Comparison of ENCODE assay signal across 13 cellular contexts in the genomic region with DNA sequence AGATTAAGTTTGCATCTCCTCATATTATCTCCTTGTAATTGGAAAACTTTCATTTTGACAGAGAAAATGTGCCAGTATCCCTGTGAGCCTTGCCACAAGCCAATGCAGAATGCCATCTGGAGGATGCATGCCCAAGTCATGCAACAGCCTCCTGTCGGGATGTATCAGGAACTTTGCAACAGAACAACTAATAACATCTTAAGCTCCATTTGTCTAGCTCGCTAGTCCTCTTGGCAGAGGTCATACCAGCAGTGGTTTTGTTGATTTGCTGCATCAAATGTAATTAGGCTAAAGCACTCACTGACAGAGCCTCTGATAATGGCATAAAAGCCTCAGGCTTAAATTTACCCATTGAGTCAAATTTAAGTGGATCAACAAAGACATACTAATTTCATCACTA.
A peak's percentile ranks its signal among the peaks of the same experiment; 100 is the strongest.
DNase-seq lines count a peak whose midpoint lies in the region; ATAC-seq, FAIRE-seq and TF ChIP-seq lines count a peak whose summit lies in the region.
"Had no signal": no experiment of that assay in that cellular context is flagged by ENCODE, and none has a peak within 500 bp of the region (broad histone marks: within the 10 kb centered on the region; RNA-seq: fewer than 3 reads in every experiment).

No MANE protein-coding gene starts in this region.

- H3K4me1 ChIP-seq in HepG2 (ENCODE audit: insufficient read depth, low read length) = no peaks in the 10 kb centered on the region

- FAIRE-seq in GM19239 (lab: Jason Lieb, UNC) = peak; percentile 80
- no peak for FAIRE-seq in HepG2 (lab: Jason Lieb, UNC)
- FAIRE-seq: A204.1 had no signal

- peak; percentile 17 for DNase-seq in NCI-H1105 treated with DMSO at 0.1 percent for 48 hours (lab: John Stamatoyannopoulos, UW)
- DNase-seq in NCI-H1105 (lab: John Stamatoyannopoulos, UW) = no peak
- no peak for DNase-seq in GM19239 (ENCODE audit: insufficient read length, low spot score)
- DNase-seq in foreskin melanocyte = peak; percentile 24
- DNase-seq in OCI-M1 (lab: John Stamatoyannopoulos, UW) = no peak
- no peak for DNase-seq in CD1c-positive myeloid dendritic cell (ENCODE audit: extremely low spot score)
- DNase-seq in HepG2 (ENCODE audit: low spot score) = no peak
- DNase-seq: effector memory CD4-positive, alpha-beta T cell; stimulated activated CD8-positive, alpha-beta memory T cell treated with anti-CD3 and anti-CD28 coated beads, Interleukin-4, amount 100 ng/mL, for 48 hours had no signal

- no peak overlapping the region for H3K9ac ChIP-seq in HepG2 (ENCODE audit: insufficient read depth, low read depth, low read length)

- no peaks in the 10 kb centered on the region for H3K9me3 ChIP-seq in HepG2 (ENCODE audit: low read length)

- TF ChIP-seq POLR2A in HepG2 (IDR thresholded peaks at IDR 0.05; ENCODE audit: insufficient read depth in 1 of 2, low read depth in 2 of 2, low read length in 2 of 2) = no peak

- ATAC-seq in SK-N-SH treated with all-trans-retinoic acid at 6 μM for 48 hours (peak; percentile 62), HepG2 (no peak)

- no TSS peak for BruUV-seq in HepG2 (replicated peaks; lab: Mats Ljungman, UMichigan)

- TF ChIP-seq EP300 in HepG2 (IDR thresholded peaks at IDR 0.05; ENCODE audit: low read depth in 2 of 2, low read length in 2 of 2) (no peak), HepG2 (CRISPR knock-in tag; IDR thresholded peaks at IDR 0.05; ENCODE audit: borderline replicate concordance) (no peak)

- H3K27ac ChIP-seq in HepG2 (ENCODE audit: extremely low read length, insufficient read depth, low read length) = no peak overlapping the region
- H3K27ac ChIP-seq: skin epidermis, VCaP had no signal

- no peaks in the 10 kb centered on the region for H3K27me3 ChIP-seq in HepG2 (ENCODE audit: control insufficient read depth in 1 of 2, insufficient read depth in 2 of 2, low read length in 2 of 2)

- H3K4me2 ChIP-seq in HepG2 (ENCODE audit: low read depth, low read length) = no peak overlapping the region

- POLR2A ChIA-PET in HepG2 (lab: Yijun Ruan, JAX) = no interaction called here

- no peak for TF ChIP-seq RAD21 in HepG2 (CRISPR knock-in tag; IDR thresholded peaks at IDR 0.05)

- H4K20me1 ChIP-seq in HepG2 (ENCODE audit: insufficient read depth, low read length) = no peaks in the 10 kb centered on the region

- H3K79me2 ChIP-seq in HepG2 (ENCODE audit: insufficient read depth, low read length) = no peaks in the 10 kb centered on the region

- CTCF ChIA-PET in HepG2 (lab: Yijun Ruan, JAX; ENCODE audit: low intra/inter-chr PET ratio, low total read pairs) = interaction anchor here (2.8 kb wide), 1 partner anchor 360 kb away, joined by 27 read pairs; no protein-coding TSS in a partner anchor

- H2AFZ ChIP-seq in HepG2 (ENCODE audit: low read length) = no peak overlapping the region

- 8% methylated on average over 2 of the region's 2 CpGs for WGBS in HepG2 (ENCODE audit: low lambda C conversion rate)

- intact Hi-C loops in HepG2 (cut with micrococcal nuclease; ENCODE audit: unreplicated experiment) = no loop called here

- in situ Hi-C loops in HepG2 (cut with HindIII; ENCODE audit: extremely low pct_ligation_motif_present, low pct_unique_long_range_greater_than_20kb) = loop anchor here (10.0 kb wide), 2 partner anchors 359 to 609 kb away; no protein-coding TSS in a partner anchor

- no peak overlapping the region for H3K4me3 ChIP-seq in HepG2 (replicated peaks in 1 of 3; ENCODE audit: insufficient read depth in 1 of 3, low read depth in 2 of 3, low read length in 3 of 3)
- H3K4me3 ChIP-seq: skin epidermis had no signal

- no peaks in the 10 kb centered on the region for H3K36me3 ChIP-seq in HepG2 (replicated peaks in 1 of 2; ENCODE audit: control insufficient read depth in 1 of 2, insufficient read depth in 2 of 2, low read length in 2 of 2)

- TF ChIP-seq CTCF in HepG2 (CRISPR knock-in tag; IDR thresholded peaks at IDR 0.05) = no peak

TF ChIP-seq in SK-N-SH treated with all-trans-retinoic acid at 6 μM for 48 hours, 23 proteins besides CTCF, POLR2A, EP300 and RAD21 (continues in another document):
- TF ChIP-seq ZNF565 (CRISPR knock-in tag; conservative IDR thresholded peaks at IDR 0.05; ENCODE audit: low read depth) (no peak), TCF4 (CRISPR knock-in tag; IDR thresholded peaks at IDR 0.05; ENCODE audit: borderline replicate concordance) (peak; percentile 73; the same call in 1 of the 2 replicates), ESRRG (CRISPR knock-in tag; IDR thresholded peaks at IDR 0.05) (no peak), TOX (CRISPR knock-in tag; IDR thresholded peaks at IDR 0.05; ENCODE audit: borderline replicate concordance) (no peak), OSR1 (CRISPR knock-in tag; IDR thresholded peaks at IDR 0.05) (no peak), ISL1 (CRISPR knock-in tag; IDR thresholded peaks at IDR 0.05) (peak; percentile 83), ZNF8 (CRISPR knock-in tag; IDR thresholded peaks at IDR 0.05) (peak; percentile 59; the same call in 1 of the 2 replicates)
- TF ChIP-seq, protein P1, sequence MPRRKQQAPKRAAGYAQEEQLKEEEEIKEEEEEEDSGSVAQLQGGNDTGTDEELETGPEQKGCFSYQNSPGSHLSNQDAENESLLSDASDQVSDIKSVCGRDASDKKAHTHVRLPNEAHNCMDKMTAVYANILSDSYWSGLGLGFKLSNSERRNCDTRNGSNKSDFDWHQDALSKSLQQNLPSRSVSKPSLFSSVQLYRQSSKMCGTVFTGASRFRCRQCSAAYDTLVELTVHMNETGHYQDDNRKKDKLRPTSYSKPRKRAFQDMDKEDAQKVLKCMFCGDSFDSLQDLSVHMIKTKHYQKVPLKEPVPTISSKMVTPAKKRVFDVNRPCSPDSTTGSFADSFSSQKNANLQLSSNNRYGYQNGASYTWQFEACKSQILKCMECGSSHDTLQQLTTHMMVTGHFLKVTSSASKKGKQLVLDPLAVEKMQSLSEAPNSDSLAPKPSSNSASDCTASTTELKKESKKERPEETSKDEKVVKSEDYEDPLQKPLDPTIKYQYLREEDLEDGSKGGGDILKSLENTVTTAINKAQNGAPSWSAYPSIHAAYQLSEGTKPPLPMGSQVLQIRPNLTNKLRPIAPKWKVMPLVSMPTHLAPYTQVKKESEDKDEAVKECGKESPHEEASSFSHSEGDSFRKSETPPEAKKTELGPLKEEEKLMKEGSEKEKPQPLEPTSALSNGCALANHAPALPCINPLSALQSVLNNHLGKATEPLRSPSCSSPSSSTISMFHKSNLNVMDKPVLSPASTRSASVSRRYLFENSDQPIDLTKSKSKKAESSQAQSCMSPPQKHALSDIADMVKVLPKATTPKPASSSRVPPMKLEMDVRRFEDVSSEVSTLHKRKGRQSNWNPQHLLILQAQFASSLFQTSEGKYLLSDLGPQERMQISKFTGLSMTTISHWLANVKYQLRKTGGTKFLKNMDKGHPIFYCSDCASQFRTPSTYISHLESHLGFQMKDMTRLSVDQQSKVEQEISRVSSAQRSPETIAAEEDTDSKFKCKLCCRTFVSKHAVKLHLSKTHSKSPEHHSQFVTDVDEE (CRISPR knock-in tag; IDR thresholded peaks at IDR 0.05) = peak; percentile 80; the same call in 1 of the 2 replicates

TF ChIP-seq in HepG2, 621 proteins besides CTCF, POLR2A, EP300 and RAD21:
- TF ChIP-seq MAF1 (CRISPR knock-in tag; IDR thresholded peaks at IDR 0.05; ENCODE audit: borderline replicate concordance) = no peak
- TF ChIP-seq, protein P2, sequence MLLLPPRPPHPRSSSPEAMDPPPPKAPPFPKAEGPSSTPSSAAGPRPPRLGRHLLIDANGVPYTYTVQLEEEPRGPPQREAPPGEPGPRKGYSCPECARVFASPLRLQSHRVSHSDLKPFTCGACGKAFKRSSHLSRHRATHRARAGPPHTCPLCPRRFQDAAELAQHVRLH (CRISPR knock-in tag; IDR thresholded peaks at IDR 0.05; ENCODE audit: borderline replicate concordance, low read depth) = no peak
- TF ChIP-seq, protein P3, sequence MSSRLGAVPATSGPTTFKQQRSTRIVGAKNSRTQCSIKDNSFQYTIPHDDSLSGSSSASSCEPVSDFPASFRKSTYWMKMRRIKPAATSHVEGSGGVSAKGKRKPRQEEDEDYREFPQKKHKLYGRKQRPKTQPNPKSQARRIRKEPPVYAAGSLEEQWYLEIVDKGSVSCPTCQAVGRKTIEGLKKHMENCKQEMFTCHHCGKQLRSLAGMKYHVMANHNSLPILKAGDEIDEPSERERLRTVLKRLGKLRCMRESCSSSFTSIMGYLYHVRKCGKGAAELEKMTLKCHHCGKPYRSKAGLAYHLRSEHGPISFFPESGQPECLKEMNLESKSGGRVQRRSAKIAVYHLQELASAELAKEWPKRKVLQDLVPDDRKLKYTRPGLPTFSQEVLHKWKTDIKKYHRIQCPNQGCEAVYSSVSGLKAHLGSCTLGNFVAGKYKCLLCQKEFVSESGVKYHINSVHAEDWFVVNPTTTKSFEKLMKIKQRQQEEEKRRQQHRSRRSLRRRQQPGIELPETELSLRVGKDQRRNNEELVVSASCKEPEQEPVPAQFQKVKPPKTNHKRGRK (CRISPR knock-in tag; IDR thresholded peaks at IDR 0.05) = no peak

Comparison
In these comparisons a context has a peak if more than half of its experiments do, and no peak if none do; other contexts are left out.
1. DNase-seq: peak in NCI-H1105 treated with DMSO at 0.1 percent for 48 hours (single experiment) and foreskin melanocyte (single experiment); none in NCI-H1105 (single experiment), GM19239 (single experiment), OCI-M1 (single experiment), CD1c-positive myeloid dendritic cell (single experiment) and HepG2 (single experiment).